In genomic region chr9:135412308-135413085, GRCh38 we compare ENCODE assay signal across 8 cellular contexts.
DNase-seq lines count a peak whose midpoint lies in the region; TF ChIP-seq lines count a peak whose summit lies in the region.
"Not testable (repeated sequence)": the region's sequence is repeated elsewhere in the genome, so short reads cannot be mapped to it uniquely, and the experiment has no call there.

No MANE protein-coding gene starts in this region.

- not testable (repeated sequence) for H3K18ac ChIP-seq in mesenchymal stem cell (ENCODE audit: low read depth in 1 of 2, low read length in 2 of 2)

- not testable (repeated sequence) for H3K36me3 Mint-ChIP-seq in activated T-helper 2 cell treated with anti-CD3 and anti-CD28 coated beads, Interferon-gamma antibody, Interleukin-2, Interleukin-4, amounts not matched to agents 10 μg/mL and 5 μg/mL and 100 μg/mL, durations not matched to agents 14 hours and 24 hours and 36 hours (ENCODE audit: low read depth)

- not testable (repeated sequence) for H3K4me1 ChIP-seq in esophagus muscularis mucosa; mesenchymal stem cell (ENCODE audit: control insufficient read depth, insufficient read depth, low read depth, low read length)

- not testable (repeated sequence) for H3K36me3 ChIP-seq in esophagus muscularis mucosa; mesenchymal stem cell (ENCODE audit: control insufficient read depth in 1 of 2, insufficient read depth in 2 of 2, low read depth in 1 of 2, low read length in 2 of 2)

- H2AFZ ChIP-seq in mesenchymal stem cell (ENCODE audit: low read depth, low read length), result not testable (repeated sequence)

- not testable (repeated sequence) for H3K27ac ChIP-seq in esophagus muscularis mucosa (replicated peaks in 1 of 4); mesenchymal stem cell (ENCODE audit: low read length, poor library complexity, severe bottlenecking)

- peaks cover 0 to 68% (median 0%) of the 10 kb centered on the region in 4 donors for H3K27me3 ChIP-seq in esophagus muscularis mucosa
- peaks cover 0 to 60% of the 10 kb centered on the region in 2 experiments for H3K27me3 ChIP-seq in mesenchymal stem cell (ENCODE audit: control insufficient read depth in 1 of 2, insufficient read depth in 1 of 2, low read length in 2 of 2)

- H4K91ac ChIP-seq in mesenchymal stem cell (ENCODE audit: low read length), result not testable (repeated sequence)

- TF ChIP-seq CTCF in GM20000 (IDR thresholded peaks at IDR 0.05; ENCODE audit: extremely low read depth, missing control alignments) (peak; percentile 100), esophagus muscularis mucosa (IDR thresholded peaks at IDR 0.05) (peak in 2 of 3 experiments; percentile 97 to 98)

- H3K9me3 Mint-ChIP-seq in activated T-helper 2 cell treated with anti-CD3 and anti-CD28 coated beads, Interferon-gamma antibody, Interleukin-2, Interleukin-4, amounts not matched to agents 10 μg/mL and 5 μg/mL and 100 μg/mL, durations not matched to agents 14 hours and 24 hours and 36 hours, result not testable (repeated sequence)

- H3K4me2 ChIP-seq in mesenchymal stem cell (ENCODE audit: low read length, poor library complexity, severe bottlenecking), result not testable (repeated sequence)

- not testable (repeated sequence) for H2BK12ac ChIP-seq in mesenchymal stem cell (ENCODE audit: low read length in 2 of 2)

- TF ChIP-seq EP300 in esophagus muscularis mucosa (IDR thresholded peaks at IDR 0.05), result not testable (repeated sequence)

- not testable (repeated sequence) for H4K8ac ChIP-seq in mesenchymal stem cell (ENCODE audit: low read length)

- H3K14ac ChIP-seq in mesenchymal stem cell (ENCODE audit: low read length in 2 of 2), result not testable (repeated sequence)

- not testable (repeated sequence) for H3K27ac Mint-ChIP-seq in activated T-helper 2 cell treated with anti-CD3 and anti-CD28 coated beads, Interferon-gamma antibody, Interleukin-2, Interleukin-4, amounts not matched to agents 10 μg/mL and 5 μg/mL and 100 μg/mL, durations not matched to agents 14 hours and 24 hours and 36 hours

- DNase-seq in Ammon's horn (ENCODE audit: low spot score) (peak; percentile 64), GM20000 (ENCODE audit: low spot score) (peak; percentile 92), NCI-H1694 (lab: John Stamatoyannopoulos, UW) (peak; percentile 19), SKM-1 (lab: John Stamatoyannopoulos, UW; ENCODE audit: unreplicated experiment) (peak; percentile 2), mesenchymal stem cell (peak; percentile 44)
- peak; percentile 62 for DNase-seq in activated T-helper 2 cell treated with anti-CD3 and anti-CD28 coated beads, Interferon-gamma antibody, Interleukin-2, Interleukin-4, amounts not matched to agents 10 μg/mL and 5 μg/mL and 100 μg/mL, durations not matched to agents 14 hours and 24 hours and 36 hours (ENCODE audit: low spot score)
- not testable (repeated sequence) for DNase-seq in esophagus muscularis mucosa (ENCODE audit: extremely low spot score)
- DNase-seq in stimulated activated CD4-positive, alpha-beta T cell treated with anti-CD3 and anti-CD28 coated beads, Interleukin-4, amount 100 ng/mL, for 4 hours, result peak; percentile 37 to 70

- H3K9ac ChIP-seq in mesenchymal stem cell (ENCODE audit: low read length), result not testable (repeated sequence)

- H3K23ac ChIP-seq in mesenchymal stem cell (ENCODE audit: low read length in 2 of 2), result not testable (repeated sequence)

- TF ChIP-seq POLR2A in esophagus muscularis mucosa (IDR thresholded peaks at IDR 0.05; ENCODE audit: low read depth), result not testable (repeated sequence)

- not testable (repeated sequence) for H3K27me3 Mint-ChIP-seq in activated T-helper 2 cell treated with anti-CD3 and anti-CD28 coated beads, Interferon-gamma antibody, Interleukin-2, Interleukin-4, amounts not matched to agents 10 μg/mL and 5 μg/mL and 100 μg/mL, durations not matched to agents 14 hours and 24 hours and 36 hours (ENCODE audit: low read depth)

- WGBS in esophagus muscularis mucosa, result 10% methylated on average over 37 of the region's 43 CpGs
- 10% methylated on average over 41 of the region's 43 CpGs for WGBS in mesenchymal stem cell

- not testable (repeated sequence) for H3K4me3 Mint-ChIP-seq in activated T-helper 2 cell treated with anti-CD3 and anti-CD28 coated beads, Interferon-gamma antibody, Interleukin-2, Interleukin-4, amounts not matched to agents 10 μg/mL and 5 μg/mL and 100 μg/mL, durations not matched to agents 14 hours and 24 hours and 36 hours (ENCODE audit: low read depth)

- not testable (repeated sequence) for H2BK120ac ChIP-seq in mesenchymal stem cell (ENCODE audit: low read depth, low read length)

- not testable (repeated sequence) for H3K4ac ChIP-seq in mesenchymal stem cell (ENCODE audit: low read depth in 1 of 2, low read length in 2 of 2)

- not testable (repeated sequence) for H2AK5ac ChIP-seq in mesenchymal stem cell (ENCODE audit: low read length, severe bottlenecking)

- H2BK5ac ChIP-seq in mesenchymal stem cell (ENCODE audit: low read depth, low read length, poor library complexity, severe bottlenecking), result not testable (repeated sequence)

- not testable (repeated sequence) for H3K79me1 ChIP-seq in mesenchymal stem cell (replicated peaks; ENCODE audit: low read length, poor library complexity, severe bottlenecking)

- H2BK15ac ChIP-seq in mesenchymal stem cell (ENCODE audit: low read depth, poor library complexity, severe bottlenecking), result not testable (repeated sequence)

- not testable (repeated sequence) for H3K4me3 ChIP-seq in esophagus muscularis mucosa; mesenchymal stem cell (ENCODE audit: insufficient read depth in 1 of 2, low read depth in 1 of 2, low read length in 2 of 2)

- H3K9me3 ChIP-seq in esophagus muscularis mucosa; mesenchymal stem cell (ENCODE audit: control insufficient read depth, low read length): not testable (repeated sequence)

- intact Hi-C loops in activated T-helper 2 cell treated with anti-CD3 and anti-CD28 coated beads, Interferon-gamma antibody, Interleukin-2, Interleukin-4, amounts not matched to agents 10 μg/mL and 5 μg/mL and 100 μg/mL, durations not matched to agents 14 hours and 24 hours and 36 hours (cut with micrococcal nuclease), result loop anchor here (5.0 kb wide), 1 partner anchor 325 kb away; the partner anchor contains the start of gene OLFM1
- intact Hi-C loops in esophagus muscularis mucosa (cut with DNase I), result loop anchor here (1.0 kb wide), 1 partner anchor 326 kb away; no protein-coding TSS in a partner anchor

- H3K4me1 Mint-ChIP-seq in activated T-helper 2 cell treated with anti-CD3 and anti-CD28 coated beads, Interferon-gamma antibody, Interleukin-2, Interleukin-4, amounts not matched to agents 10 μg/mL and 5 μg/mL and 100 μg/mL, durations not matched to agents 14 hours and 24 hours and 36 hours (ENCODE audit: low read depth), result not testable (repeated sequence)
